ENCODE assay signal across 15 cellular contexts in genomic region chr7:112990619-112991018, GRCh38.
DNase-seq lines count a peak whose midpoint lies in the region; FAIRE-seq and TF ChIP-seq lines count a peak whose summit lies in the region.
"Had no signal": no experiment of that assay in that cellular context is flagged by ENCODE, and none has a peak within 500 bp of the region (broad histone marks: within the 10 kb centered on the region; RNA-seq: fewer than 3 reads in every experiment).

No MANE protein-coding gene starts in this region.

- no peaks in the 10 kb centered on the region for H3K9me3 ChIP-seq in right atrium auricular region
- H3K9me3 ChIP-seq: mucosa of descending colon, SK-N-SH had no signal

- H3K4me1 ChIP-seq in right atrium auricular region: peaks cover 0 to 9% of the 10 kb centered on the region in 2 donors

- peaks cover 5% of the 10 kb centered on the region for H3K36me3 ChIP-seq in right atrium auricular region

- H3K4me3 ChIP-seq in HL-60 (replicated peaks; ENCODE audit: insufficient read depth, low read length) (no peak overlapping the region), right atrium auricular region (peak overlapping the region in 1 of 2 donors; percentile 2)
- H3K4me3 ChIP-seq: mucosa of descending colon had no signal

- no peaks in the 10 kb centered on the region for H3K27me3 ChIP-seq in HL-60 (ENCODE audit: insufficient read depth, poor library complexity, severe bottlenecking)
- no peaks in the 10 kb centered on the region for H3K27me3 ChIP-seq in right atrium auricular region

- TF ChIP-seq POLR2A in erythroblast (IDR thresholded peaks at IDR 0.05; ENCODE audit: low read length): no peak

- H3K27ac ChIP-seq in HL-60 (replicated peaks) (peak overlapping the region; percentile 6; the same call in 1 of the 2 replicates), right atrium auricular region (peak overlapping the region; percentile 59 to 90)

- in situ Hi-C loops in ACHN (cut with HindIII; ENCODE audit: low pct_ligation_motif_present, low pct_unique_long_range_greater_than_20kb, low sequenced_read_pairs): no loop called here

- FAIRE-seq in frontal cortex (lab: Jason Lieb, UNC): no peak
- FAIRE-seq: islet of Langerhans had no signal

- TF ChIP-seq CTCF in HL-60 (IDR thresholded peaks at IDR 0.05; ENCODE audit: insufficient read depth, low read length): no peak
- TF ChIP-seq CTCF in right atrium auricular region (IDR thresholded peaks at IDR 0.05): no peak

- peak; percentile 43 for DNase-seq in ACHN
- peak; percentile 29 to 35 for DNase-seq in HL-60 (ENCODE audit: low read depth in 1 of 2, low spot score in 1 of 2)
- peak; percentile 29 for DNase-seq in amniotic epithelial cell (ENCODE audit: low read depth)
- no peak for DNase-seq in right atrium auricular region (ENCODE audit: low spot score)
- no peak for DNase-seq in NCI-H82 (lab: John Stamatoyannopoulos, UW)
- no peak for DNase-seq in frontal cortex (ENCODE audit: low spot score in 2 of 2)
- DNase-seq in NCI-H2227 treated with DMSO at 0.1 percent for 48 hours (lab: John Stamatoyannopoulos, UW): no peak
- no peak for DNase-seq in erythroblast (lab: John Stamatoyannopoulos, UW)
- DNase-seq: activated CD8-positive, alpha-beta memory T cell treated with anti-CD3 and anti-CD28 coated beads, Interleukin-2, amount 10 ng/mL, durations not matched to agents 7 days and 5 days; activated naive CD4-positive, alpha-beta T cell treated with anti-CD3 and anti-CD28 coated beads, Interleukin-2, amount 10 ng/mL, durations not matched to agents 7 days and 5 days; cerebellar nuclear complex; mucosa of descending colon; SK-N-SH; stimulated activated CD4-positive, alpha-beta T cell treated with anti-CD3 and anti-CD28 coated beads, Interleukin-15, amount 100 ng/mL, for 24 hours had no signal

Comparison
In these comparisons a context has a peak if more than half of its experiments do, and no peak if none do; other contexts are left out.
1. DNase-seq: peak in ACHN (single experiment), HL-60 (2 of 2) and amniotic epithelial cell (single experiment); none in right atrium auricular region (single experiment), NCI-H82 (single experiment), frontal cortex (0 of 2), NCI-H2227 treated with DMSO at 0.1 percent for 48 hours (single experiment) and erythroblast (0 of 2).